In the genomic region with DNA sequence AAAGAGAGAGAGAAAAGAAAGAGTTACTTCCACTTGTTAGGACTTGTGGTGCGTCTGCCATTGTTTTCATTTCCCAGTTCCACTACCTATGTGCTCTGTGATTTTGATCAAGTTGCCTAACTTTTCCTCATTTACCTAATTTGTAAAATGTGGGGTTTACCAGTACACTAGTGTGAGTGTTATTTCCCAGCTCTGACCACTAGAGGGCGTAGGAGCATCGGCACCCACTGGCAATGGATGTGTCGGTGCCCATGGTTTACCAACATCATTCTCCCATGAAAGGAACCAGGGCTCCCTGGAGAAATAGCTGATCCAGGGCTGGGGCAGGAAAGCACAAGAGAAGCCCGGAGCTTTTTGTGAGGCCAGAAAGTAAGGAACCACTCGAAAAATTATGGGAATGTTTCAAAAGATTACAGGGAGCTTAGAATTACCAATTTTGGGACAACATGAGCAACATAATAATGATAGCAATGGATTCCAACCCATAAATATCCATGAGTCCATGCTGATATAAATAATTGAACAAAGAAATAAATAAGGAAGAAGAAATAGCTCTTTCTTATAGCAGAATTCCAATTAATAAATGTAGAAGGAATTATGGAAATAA, we compare ENCODE assay signal across 8 cellular contexts. TPM values are rescaled to one million over a fixed set of nuclear protein-coding genes. Genes with fewer than 3 reads are reported as not detected.
A peak's percentile ranks its signal among the peaks of the same experiment; 100 is the strongest.
DNase-seq lines count a peak whose midpoint lies in the region; ATAC-seq and TF ChIP-seq lines count a peak whose summit lies in the region.

No MANE protein-coding gene starts in this region.

- no peaks in the 10 kb centered on the region for H3K9me3 Mint-ChIP-seq in activated naive CD4-positive, alpha-beta T cell treated with anti-CD3 and anti-CD28 coated beads, Interleukin-2, amount 50 U/mL, for 72 hours

- WGBS in heart left ventricle, 4 donors = 4 to 7% (median 5%) methylated on average over 6 of the region's 6 CpGs

- peak; percentile 83 to 85 for ATAC-seq in activated naive CD4-positive, alpha-beta T cell treated with anti-CD3 and anti-CD28 coated beads, Interleukin-2, amount 50 U/mL, for 72 hours
- ATAC-seq in heart left ventricle (peak in 2 of 4 donors; percentile 57 to 75), gastrocnemius medialis (no peak), HG02884 (IDR thresholded peaks at IDR 0.05; ENCODE audit: unreplicated experiment) (no peak), GM18498 (IDR thresholded peaks at IDR 0.05; ENCODE audit: unreplicated experiment) (no peak)

- no peak for TF ChIP-seq POLR2A in heart left ventricle (IDR thresholded peaks at IDR 0.05)
- TF ChIP-seq POLR2A in gastrocnemius medialis (IDR thresholded peaks at IDR 0.05) = no peak

- no peak overlapping the region for H3K4me3 ChIP-seq in heart left ventricle
- no peak overlapping the region for H3K4me3 ChIP-seq in gastrocnemius medialis

- H3K4me1 ChIP-seq in heart left ventricle = peaks cover 0 to 9% (median 0%) of the 10 kb centered on the region in 12 donors
- no peaks in the 10 kb centered on the region for H3K4me1 ChIP-seq in gastrocnemius medialis

- in situ Hi-C loops in gastrocnemius medialis (cut with MboI; ENCODE audit: low sequenced_read_pairs in 4 of 4) = no loop called here

- intact Hi-C loops in heart left ventricle (cut with DNase I) = loop anchor here in 9 of 10 donors (2.0 to 10.0 kb wide), 4 partner anchors 100 to 105 kb away; no protein-coding TSS in a partner anchor
- intact Hi-C loops in gastrocnemius medialis (cut with DNase I; ENCODE audit: low total_unique reads) = no loop called here

- DNase-seq in DMS79 (lab: John Stamatoyannopoulos, UW) (peak; percentile 38), SK-N-DZ (ENCODE audit: low spot score) (peak; percentile 17), heart left ventricle (peak in 3 of 5 donors; percentile 25 to 50 (median 43)), gastrocnemius medialis (no peak)
- DNase-seq in activated naive CD4-positive, alpha-beta T cell treated with anti-CD3 and anti-CD28 coated beads, Interleukin-2, amount 50 U/mL, for 72 hours (ENCODE audit: low spot score in 2 of 2) = peak; percentile 57 to 80

- H3K9me3 ChIP-seq in heart left ventricle (no peaks in the 10 kb centered on the region), gastrocnemius medialis (no peaks in the 10 kb centered on the region)

- no peak overlapping the region for H3K27ac ChIP-seq in heart left ventricle
- no peak overlapping the region for H3K27ac ChIP-seq in gastrocnemius medialis

- H3K27me3 ChIP-seq in heart left ventricle (peaks cover 0 to 43% (median 8%) of the 10 kb centered on the region in 9 donors), gastrocnemius medialis (no peaks in the 10 kb centered on the region)

- TF ChIP-seq CTCF in LNCAP (IDR thresholded peaks at IDR 0.05) = peak; percentile 71
- TF ChIP-seq CTCF in heart left ventricle (IDR thresholded peaks at IDR 0.05) = peak; percentile 64 to 89 (median 80)
- peak in 3 of 5 experiments; percentile 31 to 59 (median 49) for TF ChIP-seq CTCF in gastrocnemius medialis (IDR thresholded peaks at IDR 0.05 in 4 of 5, conservative IDR thresholded peaks at IDR 0.05 in 1 of 5)

- H3K27ac Mint-ChIP-seq in activated naive CD4-positive, alpha-beta T cell treated with anti-CD3 and anti-CD28 coated beads, Interleukin-2, amount 50 U/mL, for 72 hours = no peak overlapping the region

- H3K36me3 Mint-ChIP-seq in activated naive CD4-positive, alpha-beta T cell treated with anti-CD3 and anti-CD28 coated beads, Interleukin-2, amount 50 U/mL, for 72 hours = no peaks in the 10 kb centered on the region

- H3K36me3 ChIP-seq in heart left ventricle (no peaks in the 10 kb centered on the region), gastrocnemius medialis (no peaks in the 10 kb centered on the region)

RNA-seq across cellular contexts. Expression of gene CEACAM4, which starts 15.1 kb away (rescaled TPM):
- not detected in 2 replicates for polyA plus RNA-seq in SK-N-DZ (2014; cell fraction: cytosol; rRNA removed)
- polyA plus RNA-seq in SK-N-DZ (2014; cell fraction: nucleus; rRNA removed) = not detected in 2 replicates
- not detected for total RNA-seq in activated naive CD4-positive, alpha-beta T cell treated with anti-CD3 and anti-CD28 coated beads, Interleukin-2, amount 50 U/mL, for 72 hours
- 1 to 10 TPM in 1 of 9 donors, under 1 TPM in 6, not detected in 2; 0.29 to 1.5 (median 0.35) TPM for total RNA-seq in heart left ventricle
- under 1 TPM; 0.46 to 0.49 TPM for polyA plus RNA-seq in heart left ventricle
- 1 to 10 TPM in 1 of 4 donors, under 1 TPM in 1, not detected in 2; 0.81 to 2.7 TPM for total RNA-seq in gastrocnemius medialis

RNA-seq across cellular contexts. Expression of gene CEACAM7, which starts 46.1 kb away (rescaled TPM):
- polyA plus RNA-seq in SK-N-DZ (2014; cell fraction: cytosol; rRNA removed) = not detected in 2 replicates
- polyA plus RNA-seq in SK-N-DZ (2014; cell fraction: nucleus; rRNA removed) = not detected in 2 replicates
- total RNA-seq in activated naive CD4-positive, alpha-beta T cell treated with anti-CD3 and anti-CD28 coated beads, Interleukin-2, amount 50 U/mL, for 72 hours = not detected
- total RNA-seq in heart left ventricle (under 1 TPM in 1 of 9 donors, not detected in 8; 0.26 TPM), gastrocnemius medialis (1 to 10 TPM in 1 of 4 donors, not detected in 3; 5.7 TPM)
- under 1 TPM in 1 of 2 donors, not detected in 1; 0.12 TPM for polyA plus RNA-seq in heart left ventricle

Comparison
In these comparisons a context has a peak if more than half of its experiments do, and no peak if none do; other contexts are left out.
1. DNase-seq: peak in DMS79 (single experiment), SK-N-DZ (single experiment), activated naive CD4-positive, alpha-beta T cell treated with anti-CD3 and anti-CD28 coated beads, Interleukin-2, amount 50 U/mL, for 72 hours (2 of 2) and heart left ventricle (3 of 5); none in gastrocnemius medialis (0 of 2).
2. ATAC-seq: peak in activated naive CD4-positive, alpha-beta T cell treated with anti-CD3 and anti-CD28 coated beads, Interleukin-2, amount 50 U/mL, for 72 hours (2 of 2); none in gastrocnemius medialis (0 of 2), HG02884 (single experiment) and GM18498 (single experiment).
3. Peak in every context shown above with its lines, with median percentiles within 50 percentile points of each other: CTCF ChIP-seq.